In the genomic region with DNA sequence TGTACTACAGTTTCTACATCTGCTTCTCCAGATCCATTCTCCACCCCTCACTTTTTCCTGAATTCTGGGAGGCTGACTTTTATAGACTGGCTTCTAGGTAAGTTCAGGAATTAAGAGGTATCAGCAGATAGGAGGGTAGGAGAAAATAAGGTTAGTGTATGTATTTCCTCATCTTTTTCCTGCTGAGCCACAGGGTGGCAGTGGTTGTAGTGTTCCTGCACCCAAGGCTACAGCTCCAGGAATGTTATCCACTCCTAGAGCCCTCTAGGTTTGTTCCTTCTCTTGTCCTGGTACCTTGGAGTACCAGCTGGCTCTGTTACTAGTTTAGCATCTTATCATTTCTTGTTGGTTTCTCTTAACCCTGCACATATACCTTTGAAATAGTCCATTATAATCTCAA, we compare ENCODE assay signal across 8 cellular contexts. TPM values are rescaled to one million over a fixed set of nuclear protein-coding genes. Genes with fewer than 3 reads are reported as not detected.
A peak's percentile ranks its signal among the peaks of the same experiment; 100 is the strongest.
DNase-seq lines count a peak whose midpoint lies in the region; ATAC-seq and TF ChIP-seq lines count a peak whose summit lies in the region.

No MANE protein-coding gene starts in this region.

- CTCF ChIA-PET in PC-3 (lab: Charles Lee): interaction anchor here (0.5 kb wide), 1 partner anchor 583 kb away, joined by 3 read pairs; no protein-coding TSS in a partner anchor

- H3K36me3 ChIP-seq in PC-3 (ENCODE audit: low read depth, low read length) (0 out of 2 replicates have a peak, but pooled peaks cover 4% of the 10 kb centered on the region), smooth muscle cell (ENCODE audit: low read depth) (peaks cover 12% of the 10 kb centered on the region)

- H3F3A ChIP-seq in PC-3 (ENCODE audit: low read length, unreplicated experiment) (no peaks in the 10 kb centered on the region), smooth muscle cell (ENCODE audit: low read depth) (no peaks in the 10 kb centered on the region)

- no peaks in the 10 kb centered on the region for H3K9me2 ChIP-seq in PC-3 (replicated peaks; ENCODE audit: low read length)

- H3K9ac ChIP-seq in PC-3 (ENCODE audit: low read length) (no peak overlapping the region), smooth muscle cell (ENCODE audit: low read depth) (no peak overlapping the region)

- H3K4me1 ChIP-seq in PC-3 (ENCODE audit: insufficient read depth, low read length) (0 out of 2 replicates have a peak, but pooled peaks cover 3% of the 10 kb centered on the region), smooth muscle cell (ENCODE audit: low read depth) (no peaks in the 10 kb centered on the region)

- H3K79me2 ChIP-seq in PC-3 (ENCODE audit: low read length): no peaks in the 10 kb centered on the region
- no peaks in the 10 kb centered on the region for H3K79me2 ChIP-seq in smooth muscle cell (ENCODE audit: low read depth)

- H3K27me3 ChIP-seq in PC-3 (ENCODE audit: low read length) (no peaks in the 10 kb centered on the region), smooth muscle cell (ENCODE audit: low read depth) (peaks cover 12% of the 10 kb centered on the region)

- BruUV-seq in PC-3 (replicated peaks; lab: Mats Ljungman, UMichigan): no TSS peak

- no peaks in the 10 kb centered on the region for H3K9me3 ChIP-seq in PC-3 (ENCODE audit: low read length)
- H3K9me3 ChIP-seq in smooth muscle cell (replicated peaks; ENCODE audit: low read depth): no peaks in the 10 kb centered on the region

- POLR2A ChIA-PET in PC-3 (lab: Charles Lee; ENCODE audit: unreplicated experiment): no interaction called here

- peak; percentile 96 for ATAC-seq in PC-3

- no peak overlapping the region for H3K27ac ChIP-seq in PC-3 (ENCODE audit: low read length)
- no peak overlapping the region for H3K27ac ChIP-seq in smooth muscle cell (ENCODE audit: low read depth)

- H3K4me3 ChIP-seq in PC-3 (ENCODE audit: low read length) (no peak overlapping the region), smooth muscle cell (no peak overlapping the region)

- H4K20me1 ChIP-seq in PC-3 (ENCODE audit: low read length): no peaks in the 10 kb centered on the region
- H4K20me1 ChIP-seq in smooth muscle cell (ENCODE audit: low read depth): peaks cover 4% of the 10 kb centered on the region

- no peak overlapping the region for H3K4me2 ChIP-seq in PC-3 (ENCODE audit: low read length)
- H3K4me2 ChIP-seq in smooth muscle cell: no peak overlapping the region

- TF ChIP-seq CTCF in PC-3 (conservative IDR thresholded peaks at IDR 0.05; ENCODE audit: low read depth, low read length): peak; percentile 68
- peak; percentile 12 for TF ChIP-seq CTCF in smooth muscle cell (IDR thresholded peaks at IDR 0.05; ENCODE audit: borderline replicate concordance, insufficient read depth, poor library complexity, severe bottlenecking)

- intact Hi-C loops in PC-3 (cut with micrococcal nuclease): loop anchor here (1.0 to 5.0 kb wide), 3 partner anchors 77 to 528 kb away; a partner anchor contains a TSS

- peak; percentile 21 for DNase-seq in NCI-H2171 treated with DMSO at 0.1 percent for 48 hours (lab: John Stamatoyannopoulos, UW)
- DNase-seq in NCI-H2171 (lab: John Stamatoyannopoulos, UW): no peak
- peak; percentile 50 for DNase-seq in PC-3
- DNase-seq in fibroblast of peridontal ligament (ENCODE audit: extremely low read depth): peak; percentile 49
- DNase-seq in smooth muscle cell (lab: John Stamatoyannopoulos, UW; ENCODE audit: unreplicated experiment): no peak
- DNase-seq in 8988T: no peak
- no peak for DNase-seq in T-helper 1 cell
- no peak for DNase-seq in NCI-H2081 (lab: John Stamatoyannopoulos, UW)

- H2AFZ ChIP-seq in PC-3 (ENCODE audit: low read length) (no peak overlapping the region), smooth muscle cell (ENCODE audit: low read depth) (no peak overlapping the region)

RNA-seq across cellular contexts. Expression of a gene that starts 40.7 kb away (rescaled TPM):
- total RNA-seq in PC-3 (2014; rRNA removed) (0.51 TPM in 1 of 2 replicates, not detected in the other), smooth muscle cell (0.76 and 1.2 TPM in 2 replicates)
- not detected in 2 replicates for polyA plus RNA-seq in smooth muscle cell

RNA-seq across cellular contexts. Expression of a gene that starts 50.4 kb away (rescaled TPM):
- total RNA-seq in PC-3 (2014; rRNA removed) (37.7 and 38.2 TPM in 2 replicates), smooth muscle cell (39.5 and 60.4 TPM in 2 replicates)
- 15.9 and 17.0 TPM in 2 replicates for polyA plus RNA-seq in smooth muscle cell

Comparison
In these comparisons a context has a peak if more than half of its experiments do, and no peak if none do; other contexts are left out.
1. DNase-seq: peak in NCI-H2171 treated with DMSO at 0.1 percent for 48 hours (single experiment), PC-3 (single experiment) and fibroblast of peridontal ligament (single experiment); none in NCI-H2171 (single experiment), smooth muscle cell (single experiment), 8988T (single experiment), T-helper 1 cell (0 of 5) and NCI-H2081 (0 of 2).